17 cellular contexts compared by ENCODE assay signal in the genomic region with DNA sequence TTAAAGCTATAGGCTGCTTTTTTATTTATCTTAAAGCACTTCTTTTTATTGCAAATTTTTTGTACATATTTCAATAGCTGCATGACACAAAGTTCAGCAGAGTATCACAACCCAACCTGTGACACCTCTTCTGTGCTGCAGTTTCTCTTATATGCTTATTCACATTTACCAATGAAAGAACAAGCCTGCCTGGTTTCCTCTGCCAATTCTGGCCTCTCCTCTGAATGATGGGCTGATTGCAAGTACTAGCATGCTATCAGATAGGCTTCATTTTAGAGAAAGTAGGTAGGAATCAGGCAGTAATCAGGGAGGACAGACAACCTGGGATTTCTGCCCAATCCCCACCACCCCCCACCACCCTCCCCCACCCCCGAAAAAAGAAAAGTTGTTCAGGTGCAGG. TPM values are rescaled to one million over a fixed set of nuclear protein-coding genes. Genes with fewer than 3 reads are reported as not detected.
DNase-seq lines count a peak whose midpoint lies in the region; ATAC-seq and TF ChIP-seq lines count a peak whose summit lies in the region.
"Had no signal": no experiment of that assay in that cellular context is flagged by ENCODE, and none has a peak within 500 bp of the region (broad histone marks: within the 10 kb centered on the region; RNA-seq: fewer than 3 reads in every experiment).

No MANE protein-coding gene starts in this region.

- peaks cover 12% of the 10 kb centered on the region for H3K4me1 Mint-ChIP-seq in activated naive CD8-positive, alpha-beta T cell treated with anti-CD3 and anti-CD28 coated beads, Interleukin-2, amount 50 U/mL, for 24 hours

- peaks cover 39% of the 10 kb centered on the region for H3K36me3 Mint-ChIP-seq in activated naive CD8-positive, alpha-beta T cell treated with anti-CD3 and anti-CD28 coated beads, Interleukin-2, amount 50 U/mL, for 24 hours (ENCODE audit: low read depth)

- H3K27me3 ChIP-seq in Karpas-422 (ENCODE audit: low read length) (no peaks in the 10 kb centered on the region), ascending aorta (no peaks in the 10 kb centered on the region)

- intact Hi-C loops in ascending aorta (cut with DNase I): no loop called here

- peak; percentile 13 for DNase-seq in HPDE6-E6E7 (ENCODE audit: extremely low spot score)
- DNase-seq in Karpas-422: peak; percentile 16
- DNase-seq in ascending aorta (ENCODE audit: low spot score in 2 of 2): no peak
- no peak for DNase-seq in NCI-H128 (lab: John Stamatoyannopoulos, UW; ENCODE audit: unreplicated experiment)
- no peak for DNase-seq in stimulated activated CD8-positive, alpha-beta memory T cell treated with anti-CD3 and anti-CD28 coated beads, Interleukin-4, amount 100 ng/mL, for 48 hours
- DNase-seq in stimulated activated CD4-positive, alpha-beta T cell treated with anti-CD3 and anti-CD28 coated beads, Interleukin-4, amount 100 ng/mL, for 4 hours: no peak
- DNase-seq in activated naive CD8-positive, alpha-beta T cell treated with anti-CD3 and anti-CD28 coated beads, Interleukin-2, amount 50 U/mL, for 24 hours: no peak
- DNase-seq: C1 segment of cervical spinal cord; Calu3; CD4-positive, alpha-beta T cell; DMS 273 treated with DMSO at 0.1 percent for 48 hours; HCEC 1CT had no signal

- H3K4me1 ChIP-seq in Karpas-422 (ENCODE audit: low read length) (peaks cover 37% of the 10 kb centered on the region), ascending aorta (peaks cover 0 to 33% of the 10 kb centered on the region in 2 donors)

- H3K4me2 ChIP-seq in Karpas-422 (ENCODE audit: low read depth, low read length, poor library complexity, severe bottlenecking): no peak overlapping the region

- no peak overlapping the region for H3K4me3 Mint-ChIP-seq in activated naive CD8-positive, alpha-beta T cell treated with anti-CD3 and anti-CD28 coated beads, Interleukin-2, amount 50 U/mL, for 24 hours
- H3K4me3 Mint-ChIP-seq: B cell; CD4-positive, alpha-beta T cell had no signal

- H3K27ac ChIP-seq in Karpas-422 (ENCODE audit: low read length) (peak overlapping the region; percentile 48), ascending aorta (peak overlapping the region; percentile 22 to 23)
- H3K27ac ChIP-seq: HL-60 had no signal

- no peaks in the 10 kb centered on the region for H3K79me2 ChIP-seq in Karpas-422 (ENCODE audit: low read length)

- H3K27me3 Mint-ChIP-seq in activated naive CD8-positive, alpha-beta T cell treated with anti-CD3 and anti-CD28 coated beads, Interleukin-2, amount 50 U/mL, for 24 hours: no peaks in the 10 kb centered on the region
- H3K27me3 Mint-ChIP-seq: B cell; CD4-positive, alpha-beta T cell had no signal

- H3K9me3 ChIP-seq in Karpas-422 (ENCODE audit: low read length) (no peaks in the 10 kb centered on the region), ascending aorta (no peaks in the 10 kb centered on the region)

- TF ChIP-seq CTCF in ascending aorta (IDR thresholded peaks at IDR 0.05): no peak

- H3K9ac ChIP-seq in Karpas-422 (ENCODE audit: low read length): no peak overlapping the region

- H3K9me2 ChIP-seq in Karpas-422 (replicated peaks; ENCODE audit: insufficient read depth, low read length): no peaks in the 10 kb centered on the region

- no peaks in the 10 kb centered on the region for H3K9me3 Mint-ChIP-seq in activated naive CD8-positive, alpha-beta T cell treated with anti-CD3 and anti-CD28 coated beads, Interleukin-2, amount 50 U/mL, for 24 hours
- H3K9me3 Mint-ChIP-seq: CD4-positive, alpha-beta T cell had no signal

- no peak overlapping the region for H3K27ac Mint-ChIP-seq in activated naive CD8-positive, alpha-beta T cell treated with anti-CD3 and anti-CD28 coated beads, Interleukin-2, amount 50 U/mL, for 24 hours
- H3K27ac Mint-ChIP-seq: B cell; CD4-positive, alpha-beta T cell had no signal

- H4K20me1 ChIP-seq in Karpas-422 (ENCODE audit: insufficient read depth, low read depth, low read length): no peaks in the 10 kb centered on the region

- no peak overlapping the region for H2AFZ ChIP-seq in Karpas-422 (ENCODE audit: low read length)

- peak; percentile 94 for ATAC-seq in esophagus mucosa
- no peak for ATAC-seq in activated naive CD8-positive, alpha-beta T cell treated with anti-CD3 and anti-CD28 coated beads, Interleukin-2, amount 50 U/mL, for 24 hours

- peaks cover 7% of the 10 kb centered on the region; the same call in 1 of the 2 replicates for H3K36me3 ChIP-seq in Karpas-422 (ENCODE audit: insufficient read depth, low read length)
- peaks cover 0 to 10% of the 10 kb centered on the region in 2 donors for H3K36me3 ChIP-seq in ascending aorta

- no peak overlapping the region for H3K4me3 ChIP-seq in Karpas-422 (ENCODE audit: low read length)
- no peak overlapping the region for H3K4me3 ChIP-seq in ascending aorta

RNA-seq across cellular contexts. Expression of gene ACKR4, which starts 26.6 kb away (rescaled TPM):
- total RNA-seq in Karpas-422 (2014; rRNA removed; shearing (Covaris generic); ENCODE audit: low replicate concordance): 7.4 and 8.4 TPM in 2 replicates
- 12.8 TPM for total RNA-seq in ascending aorta
- total RNA-seq in esophagus mucosa: not detected
- total RNA-seq: Daoy, H1 had no signal

RNA-seq across cellular contexts. Expression of gene ACAD11, which starts 36.0 kb away (rescaled TPM):
- total RNA-seq in Karpas-422 (2014; rRNA removed; shearing (Covaris generic); ENCODE audit: low replicate concordance): 16.5 and 25.0 TPM in 2 replicates
- total RNA-seq in ascending aorta (10.7 TPM), esophagus mucosa (8.1 TPM)

RNA-seq across cellular contexts. Expression of gene UBA5, which starts 36.5 kb away (rescaled TPM):
- total RNA-seq in Karpas-422 (2014; rRNA removed; shearing (Covaris generic); ENCODE audit: low replicate concordance): 59.9 and 62.1 TPM in 2 replicates
- 21.2 TPM for total RNA-seq in ascending aorta
- total RNA-seq in esophagus mucosa: 17.2 TPM

Comparison
In these comparisons a context has a peak if more than half of its experiments do, and no peak if none do; other contexts are left out.
1. DNase-seq: peak in HPDE6-E6E7 (single experiment) and Karpas-422 (single experiment); none in ascending aorta (0 of 2), NCI-H128 (single experiment), stimulated activated CD8-positive, alpha-beta memory T cell treated with anti-CD3 and anti-CD28 coated beads, Interleukin-4, amount 100 ng/mL, for 48 hours (single experiment), stimulated activated CD4-positive, alpha-beta T cell treated with anti-CD3 and anti-CD28 coated beads, Interleukin-4, amount 100 ng/mL, for 4 hours (0 of 2) and activated naive CD8-positive, alpha-beta T cell treated with anti-CD3 and anti-CD28 coated beads, Interleukin-2, amount 50 U/mL, for 24 hours (single experiment).